1 cellular context compared by ENCODE assay signal in genomic region chr16:65767125-65767524, GRCh38.
TF ChIP-seq lines count a peak whose summit lies in the region.

No MANE protein-coding gene starts in this region.

TF ChIP-seq in WTC11, 78 proteins besides CTCF, POLR2A, EP300 and RAD21 (continued from another document):
- TF ChIP-seq ATF2 (CRISPR knock-in tag; IDR thresholded peaks at IDR 0.05; ENCODE audit: borderline replicate concordance, low read depth) (no peak), ZNF121 (CRISPR knock-in tag; IDR thresholded peaks at IDR 0.05) (no peak), JUN (CRISPR knock-in tag; IDR thresholded peaks at IDR 0.05) (no peak)
TF ChIP-seq in WTC11: peak in this region for 0.
